21 cellular contexts compared by ENCODE assay signal in genomic region chr3:47607335-47607734, GRCh38. TPM values are rescaled to one million over a fixed set of nuclear protein-coding genes. Genes with fewer than 3 reads are reported as not detected.
DNase-seq lines count a peak whose midpoint lies in the region; ATAC-seq, FAIRE-seq and TF ChIP-seq lines count a peak whose summit lies in the region.
"Had no signal": no experiment of that assay in that cellular context is flagged by ENCODE, and none has a peak within 500 bp of the region (broad histone marks: within the 10 kb centered on the region; RNA-seq: fewer than 3 reads in every experiment).

No MANE protein-coding gene starts in this region.

- DNase-seq in PC-3: no peak
- no peak for DNase-seq in left colon
- no peak for DNase-seq in stimulated activated CD4-positive, alpha-beta T cell treated with anti-CD3 and anti-CD28 coated beads, Interleukin-4, amount 100 ng/mL, for 24 hours
- no peak for DNase-seq in nucleus accumbens (lab: John Stamatoyannopoulos, UW)
- DNase-seq in RCC 7860 (ENCODE audit: low spot score): no peak
- DNase-seq in NCI-H1417 treated with DMSO at 0.1 percent for 48 hours (lab: John Stamatoyannopoulos, UW): no peak
- DNase-seq: AML-193; Caco-2; Calu3; CD4-positive, alpha-beta T cell; CD8-positive, alpha-beta T cell; DMS79 treated with DMSO at 0.1 percent for 48 hours; GF-D8 had no signal

- peak overlapping the region; percentile 19; the same call in 1 of the 2 replicates for H3K27ac ChIP-seq in 22Rv1
- peak overlapping the region; percentile 43; the same call in 1 of the 2 replicates for H3K27ac ChIP-seq in PC-3 (ENCODE audit: low read length)
- H3K27ac ChIP-seq: A549; BLaER1 treated with 17β-estradiol and CSF1 and Interleukin-3, amounts not matched to agents 10 nM and 100 nM; C4-2B had no signal

- ATAC-seq in PC-3 (peak; percentile 89), left colon (peak; percentile 74)
- ATAC-seq: A549; CD8-positive, alpha-beta T cell had no signal

- H3K27me3 ChIP-seq in PC-3 (ENCODE audit: low read length): no peaks in the 10 kb centered on the region
- H3K27me3 ChIP-seq: BLaER1 treated with 17β-estradiol and CSF1 and Interleukin-3, amounts not matched to agents 10 nM and 100 nM had no signal

- H3K4me3 ChIP-seq in PC-3 (ENCODE audit: low read length): no peak overlapping the region
- H3K4me3 ChIP-seq: A549; BLaER1 treated with 17β-estradiol and CSF1 and Interleukin-3, amounts not matched to agents 10 nM and 100 nM had no signal

- no peaks in the 10 kb centered on the region for H3K9me3 ChIP-seq in PC-3 (ENCODE audit: low read length)
- H3K9me3 ChIP-seq: A549; BLaER1 treated with 17β-estradiol and CSF1 and Interleukin-3, amounts not matched to agents 10 nM and 100 nM; Caco-2 had no signal

- no peaks in the 10 kb centered on the region for H3K79me2 ChIP-seq in PC-3 (ENCODE audit: low read length)

- intact Hi-C loops in PC-3 (cut with micrococcal nuclease) (loop anchor here (1.0 to 2.0 kb wide), 2 partner anchors 10 to 171 kb away; no protein-coding TSS in a partner anchor), left colon (cut with DNase I, micrococcal nuclease) (no loop called here)

- no TSS peak for BruUV-seq in PC-3 (replicated peaks; lab: Mats Ljungman, UMichigan)

- peaks cover 56% of the 10 kb centered on the region for H3K36me3 ChIP-seq in PC-3 (ENCODE audit: low read depth, low read length)

- CTCF ChIA-PET in PC-3 (lab: Charles Lee): interaction anchor here (0.5 to 0.9 kb wide), 5 partner anchors 9 to 85 kb away, joined by 3 to 5 read pairs (median 3); no protein-coding TSS in a partner anchor

- peaks cover 5% of the 10 kb centered on the region; the same call in 1 of the 2 replicates for H4K20me1 ChIP-seq in PC-3 (ENCODE audit: low read length)

- peaks cover 11% of the 10 kb centered on the region for H3K4me1 ChIP-seq in PC-3 (ENCODE audit: insufficient read depth, low read length)
- H3K4me1 ChIP-seq: BLaER1 treated with 17β-estradiol and CSF1 and Interleukin-3, amounts not matched to agents 10 nM and 100 nM had no signal

- no peak overlapping the region for H2AFZ ChIP-seq in PC-3 (ENCODE audit: low read length)

- POLR2A ChIA-PET in PC-3 (lab: Charles Lee; ENCODE audit: unreplicated experiment): interaction anchor here (0.6 to 0.7 kb wide), 3 partner anchors 10 to 54 kb away, joined by 3 to 5 read pairs (median 3); no protein-coding TSS in a partner anchor

- TF ChIP-seq CTCF in 22Rv1 (IDR thresholded peaks at IDR 0.05): no peak
- TF ChIP-seq CTCF in PC-3 (conservative IDR thresholded peaks at IDR 0.05; ENCODE audit: low read depth, low read length): no peak

- H3K9ac ChIP-seq in PC-3 (ENCODE audit: low read length): no peak overlapping the region
- H3K9ac ChIP-seq: BLaER1 treated with 17β-estradiol and CSF1 and Interleukin-3, amounts not matched to agents 10 nM and 100 nM had no signal

- H3F3A ChIP-seq in PC-3 (ENCODE audit: low read length, unreplicated experiment): no peaks in the 10 kb centered on the region

- H3K9me2 ChIP-seq in PC-3 (replicated peaks; ENCODE audit: low read length): no peaks in the 10 kb centered on the region

- H3K4me2 ChIP-seq in PC-3 (ENCODE audit: low read length): no peak overlapping the region
- H3K4me2 ChIP-seq: A549; BLaER1 treated with 17β-estradiol and CSF1 and Interleukin-3, amounts not matched to agents 10 nM and 100 nM had no signal

- FAIRE-seq in endometrium (lab: Jason Lieb, UNC) (peak; percentile 35), RCC 7860 (lab: Jason Lieb, UNC) (no peak)
- FAIRE-seq: A549, D721Med, G401.6, GM12891 had no signal

RNA-seq across cellular contexts. Expression of gene CSPG5, which starts 28.7 kb away (rescaled TPM):
- total RNA-seq in PC-3 (2014; rRNA removed) (0.66 and 1.2 TPM in 2 replicates), left colon (under 1 TPM; 0.46 to 0.47 TPM)
